In the genomic region with DNA sequence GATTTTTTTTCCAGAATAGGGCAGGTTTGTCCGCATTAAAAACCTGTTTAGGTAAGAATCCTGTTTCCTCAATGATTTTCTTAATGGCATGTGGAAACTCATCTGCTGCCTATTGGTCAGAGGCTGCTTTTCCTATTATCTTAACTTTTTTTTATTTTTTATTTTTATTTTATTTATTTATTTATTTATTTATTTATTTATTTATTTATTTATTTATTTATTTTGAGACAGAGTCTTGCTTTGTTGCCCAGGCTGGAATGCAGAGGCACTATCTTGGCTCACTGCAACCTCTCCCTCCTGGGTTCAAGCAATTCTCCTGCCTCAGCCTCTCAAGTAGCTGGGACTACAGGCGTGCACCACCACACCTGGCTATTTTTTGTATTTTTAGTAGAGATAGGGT, we compare ENCODE assay signal across 1 cellular context.
A peak's percentile ranks its signal among the peaks of the same experiment; 100 is the strongest.
TF ChIP-seq lines count a peak whose summit lies in the region.

No MANE protein-coding gene starts in this region.

TF ChIP-seq in HEK293, 187 proteins besides CTCF, POLR2A, EP300 and RAD21 (continued from another document):
- TF ChIP-seq, protein P1, sequence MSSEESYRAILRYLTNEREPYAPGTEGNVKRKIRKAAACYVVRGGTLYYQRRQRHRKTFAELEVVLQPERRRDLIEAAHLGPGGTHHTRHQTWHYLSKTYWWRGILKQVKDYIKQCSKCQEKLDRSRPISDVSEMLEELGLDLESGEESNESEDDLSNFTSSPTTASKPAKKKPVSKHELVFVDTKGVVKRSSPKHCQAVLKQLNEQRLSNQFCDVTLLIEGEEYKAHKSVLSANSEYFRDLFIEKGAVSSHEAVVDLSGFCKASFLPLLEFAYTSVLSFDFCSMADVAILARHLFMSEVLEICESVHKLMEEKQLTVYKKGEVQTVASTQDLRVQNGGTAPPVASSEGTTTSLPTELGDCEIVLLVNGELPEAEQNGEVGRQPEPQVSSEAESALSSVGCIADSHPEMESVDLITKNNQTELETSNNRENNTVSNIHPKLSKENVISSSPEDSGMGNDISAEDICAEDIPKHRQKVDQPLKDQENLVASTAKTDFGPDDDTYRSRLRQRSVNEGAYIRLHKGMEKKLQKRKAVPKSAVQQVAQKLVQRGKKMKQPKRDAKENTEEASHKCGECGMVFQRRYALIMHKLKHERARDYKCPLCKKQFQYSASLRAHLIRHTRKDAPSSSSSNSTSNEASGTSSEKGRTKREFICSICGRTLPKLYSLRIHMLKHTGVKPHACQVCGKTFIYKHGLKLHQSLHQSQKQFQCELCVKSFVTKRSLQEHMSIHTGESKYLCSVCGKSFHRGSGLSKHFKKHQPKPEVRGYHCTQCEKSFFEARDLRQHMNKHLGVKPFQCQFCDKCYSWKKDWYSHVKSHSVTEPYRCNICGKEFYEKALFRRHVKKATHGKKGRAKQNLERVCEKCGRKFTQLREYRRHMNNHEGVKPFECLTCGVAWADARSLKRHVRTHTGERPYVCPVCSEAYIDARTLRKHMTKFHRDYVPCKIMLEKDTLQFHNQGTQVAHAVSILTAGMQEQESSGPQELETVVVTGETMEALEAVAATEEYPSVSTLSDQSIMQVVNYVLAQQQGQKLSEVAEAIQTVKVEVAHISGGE (tag by site-specific recombination; conservative IDR thresholded peaks at IDR 0.05; ENCODE audit: low read depth): peak; percentile 69; the same call in 1 of the 2 replicates
- TF ChIP-seq ZNF433 (tag by site-specific recombination; IDR thresholded peaks at IDR 0.05; ENCODE audit: low read depth) (0 out of 2 replicates have a peak, but pooled peaks have one; percentile 16), ZBTB8A (tag by site-specific recombination; IDR thresholded peaks at IDR 0.05) (peak; percentile 62; the same call in 1 of the 2 replicates), ZNF555 (tag by site-specific recombination; conservative IDR thresholded peaks at IDR 0.05) (peak; percentile 77), ZNF426 (tag by site-specific recombination; IDR thresholded peaks at IDR 0.05) (peak; percentile 78), ZXDB (tag by site-specific recombination; IDR thresholded peaks at IDR 0.05) (0 out of 2 replicates have a peak, but pooled peaks have one; percentile 25), ZNF266 (tag by site-specific recombination; IDR thresholded peaks at IDR 0.05; ENCODE audit: low read depth) (0 out of 2 replicates have a peak, but pooled peaks have one; percentile 12), ZNF623 (tag by site-specific recombination; IDR thresholded peaks at IDR 0.05) (peak; percentile 44), ZNF140 (tag by site-specific recombination; IDR thresholded peaks at IDR 0.05) (peak; percentile 33; the same call in 1 of the 2 replicates)
